1 cellular context compared by ENCODE assay signal in genomic region chr2:74147729-74148456, GRCh38.
TF ChIP-seq lines count a peak whose summit lies in the region.

Gene BOLA3, minus strand, starts transcription at chr2:74147912. Its CDS starts 38 bp downstream, at chr2:74147874.

TF ChIP-seq in K562, 482 proteins besides CTCF, POLR2A, EP300 and RAD21 (continued from another document):
- TF ChIP-seq STAT6 (CRISPR knock-in tag; IDR thresholded peaks at IDR 0.05): no peak
- TF ChIP-seq NRF1 (conservative IDR thresholded peaks at IDR 0.05 in 1 of 2, IDR thresholded peaks at IDR 0.05 in 1 of 2): peak; percentile 39 to 47; a peak in 3 of 4 replicates
- no peak for TF ChIP-seq ZNF217 (CRISPR knock-in tag; IDR thresholded peaks at IDR 0.05)
- TF ChIP-seq SMARCE1 (IDR thresholded peaks at IDR 0.05): 0 out of 2 replicates have a peak, but pooled peaks have one; percentile 10
- peak; percentile 53; the same call in 1 of the 2 replicates for TF ChIP-seq NKRF (IDR thresholded peaks at IDR 0.05; ENCODE audit: borderline replicate concordance)
- no peak for TF ChIP-seq TAL1 (IDR thresholded peaks at IDR 0.05)
- peak; percentile 93 for TF ChIP-seq ESRRA (IDR thresholded peaks at IDR 0.05; ENCODE audit: borderline replicate concordance, low read depth)
- TF ChIP-seq ZNF311 (CRISPR knock-in tag; IDR thresholded peaks at IDR 0.05): no peak
- TF ChIP-seq ZNF41 (CRISPR knock-in tag; conservative IDR thresholded peaks at IDR 0.05): no peak
- no peak for TF ChIP-seq WHSC1 (IDR thresholded peaks at IDR 0.05; ENCODE audit: low read length)
- no peak for TF ChIP-seq ZNF589 (CRISPR knock-in tag; IDR thresholded peaks at IDR 0.05; ENCODE audit: low read depth)
- TF ChIP-seq ZSCAN29 (IDR thresholded peaks at IDR 0.05): peak; percentile 28; the same call in 1 of the 2 replicates
- TF ChIP-seq TCF7 (IDR thresholded peaks at IDR 0.05; ENCODE audit: borderline replicate concordance): 0 out of 2 replicates have a peak, but pooled peaks have one; percentile 12
- TF ChIP-seq THRB (CRISPR knock-in tag; conservative IDR thresholded peaks at IDR 0.05): no peak
- peak; percentile 78 for TF ChIP-seq CREM (IDR thresholded peaks at IDR 0.05; ENCODE audit: low read depth)
- no peak for TF ChIP-seq SMAD1 (IDR thresholded peaks at IDR 0.05; ENCODE audit: low read depth, low read length, partially characterized antibody)
- TF ChIP-seq SNIP1 (IDR thresholded peaks at IDR 0.05; ENCODE audit: low read depth): no peak
- TF ChIP-seq EGR1 (conservative IDR thresholded peaks at IDR 0.05): no peak
- no peak for TF ChIP-seq OTX1 (CRISPR knock-in tag; IDR thresholded peaks at IDR 0.05)
- no peak for TF ChIP-seq DDX20 (tag; IDR thresholded peaks at IDR 0.05; ENCODE audit: low read depth)
- TF ChIP-seq TAF1 (IDR thresholded peaks at IDR 0.05; ENCODE audit: control insufficient read depth, extremely low read depth, insufficient read depth, low read length, severe bottlenecking): peak; percentile 89
- TF ChIP-seq MAFK (IDR thresholded peaks at IDR 0.05; ENCODE audit: low read length): no peak
- no peak for TF ChIP-seq GTF2A2 (tag; IDR thresholded peaks at IDR 0.05)
- no peak for TF ChIP-seq ATF3 (IDR thresholded peaks at IDR 0.05)
- TF ChIP-seq ATF3 (CRISPR knock-in tag; conservative IDR thresholded peaks at IDR 0.05): 0 out of 2 replicates have a peak, but pooled peaks have one; percentile 11
- no peak for TF ChIP-seq CHCHD3 (CRISPR knock-in tag; IDR thresholded peaks at IDR 0.05)
- TF ChIP-seq ZBTB40 (IDR thresholded peaks at IDR 0.05): no peak; the same call in 1 of the 2 replicates
- no peak for TF ChIP-seq ZBTB40 (CRISPR knock-in tag; IDR thresholded peaks at IDR 0.05)
- TF ChIP-seq SETDB1 (IDR thresholded peaks at IDR 0.05; ENCODE audit: low read length): no peak
- TF ChIP-seq ARID3B (CRISPR knock-in tag; IDR thresholded peaks at IDR 0.05; ENCODE audit: borderline replicate concordance): no peak
- TF ChIP-seq CGGBP1 (CRISPR knock-in tag; IDR thresholded peaks at IDR 0.05): 0 out of 2 replicates have a peak, but pooled peaks have one; percentile 45
- no peak for TF ChIP-seq GTF3C2 (IDR thresholded peaks at IDR 0.05; ENCODE audit: borderline replicate concordance, extremely low read depth, insufficient read length)
- TF ChIP-seq MLX (CRISPR knock-in tag; conservative IDR thresholded peaks at IDR 0.05): no peak
- peak; percentile 53 to 70; a peak in 2 of 4 replicates for TF ChIP-seq SIN3A (IDR thresholded peaks at IDR 0.05; ENCODE audit: borderline replicate concordance in 2 of 2, control insufficient read depth in 1 of 2, low read depth in 2 of 2, low read length in 2 of 2)
- 0 out of 2 replicates have a peak, but pooled peaks have one; percentile 8 for TF ChIP-seq MAX (CRISPR knock-in tag; IDR thresholded peaks at IDR 0.05)
- TF ChIP-seq MECOM (CRISPR knock-in tag; IDR thresholded peaks at IDR 0.05): no peak; the same call in 1 of the 2 replicates
